In the genomic region with DNA sequence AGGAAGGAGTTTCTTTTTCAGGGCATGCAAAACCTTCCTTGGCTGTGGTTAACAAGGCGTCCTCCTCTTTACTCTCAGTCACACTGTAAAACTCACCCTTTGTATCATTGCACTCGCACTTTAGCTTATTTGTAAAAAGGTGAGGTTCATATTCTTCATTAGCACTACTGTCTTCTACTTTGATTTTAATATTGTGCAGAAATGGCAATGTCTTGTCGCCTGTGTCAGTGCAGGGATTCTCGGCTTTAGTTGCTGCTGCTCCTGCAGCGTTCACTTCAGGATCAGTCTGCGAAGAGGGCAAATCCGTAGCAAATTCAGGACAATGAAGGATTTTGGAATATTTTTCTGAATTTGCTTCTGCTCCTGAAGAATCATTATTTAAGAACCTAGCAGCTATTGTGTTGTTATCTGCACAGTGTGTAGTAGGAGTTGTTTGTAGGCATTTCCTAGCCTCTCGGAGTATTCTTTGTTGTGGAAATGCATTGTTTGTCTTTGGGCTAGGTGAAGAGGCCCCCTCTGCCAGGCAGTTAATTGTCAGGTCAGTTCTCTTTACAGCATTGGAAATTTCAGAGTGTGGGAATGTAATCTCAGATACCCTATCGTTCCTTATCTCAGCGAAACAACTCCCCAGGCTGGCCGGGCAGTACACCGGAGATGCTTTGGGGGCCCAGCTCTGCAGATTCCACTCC, we compare ENCODE assay signal across 1 cellular context.
A peak's percentile ranks its signal among the peaks of the same experiment; 100 is the strongest.
TF ChIP-seq lines count a peak whose summit lies in the region.

No MANE protein-coding gene starts in this region.

TF ChIP-seq in HEK293, 187 proteins besides CTCF, POLR2A, EP300 and RAD21 (continued from another document):
- TF ChIP-seq, protein P1, sequence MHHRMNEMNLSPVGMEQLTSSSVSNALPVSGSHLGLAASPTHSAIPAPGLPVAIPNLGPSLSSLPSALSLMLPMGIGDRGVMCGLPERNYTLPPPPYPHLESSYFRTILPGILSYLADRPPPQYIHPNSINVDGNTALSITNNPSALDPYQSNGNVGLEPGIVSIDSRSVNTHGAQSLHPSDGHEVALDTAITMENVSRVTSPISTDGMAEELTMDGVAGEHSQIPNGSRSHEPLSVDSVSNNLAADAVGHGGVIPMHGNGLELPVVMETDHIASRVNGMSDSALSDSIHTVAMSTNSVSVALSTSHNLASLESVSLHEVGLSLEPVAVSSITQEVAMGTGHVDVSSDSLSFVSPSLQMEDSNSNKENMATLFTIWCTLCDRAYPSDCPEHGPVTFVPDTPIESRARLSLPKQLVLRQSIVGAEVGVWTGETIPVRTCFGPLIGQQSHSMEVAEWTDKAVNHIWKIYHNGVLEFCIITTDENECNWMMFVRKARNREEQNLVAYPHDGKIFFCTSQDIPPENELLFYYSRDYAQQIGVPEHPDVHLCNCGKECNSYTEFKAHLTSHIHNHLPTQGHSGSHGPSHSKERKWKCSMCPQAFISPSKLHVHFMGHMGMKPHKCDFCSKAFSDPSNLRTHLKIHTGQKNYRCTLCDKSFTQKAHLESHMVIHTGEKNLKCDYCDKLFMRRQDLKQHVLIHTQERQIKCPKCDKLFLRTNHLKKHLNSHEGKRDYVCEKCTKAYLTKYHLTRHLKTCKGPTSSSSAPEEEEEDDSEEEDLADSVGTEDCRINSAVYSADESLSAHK (tag by site-specific recombination; IDR thresholded peaks at IDR 0.05): 0 out of 2 replicates have a peak, but pooled peaks have one; percentile 19
- 0 out of 2 replicates have a peak, but pooled peaks have one; percentile 14 for TF ChIP-seq ZNF391 (tag by site-specific recombination; IDR thresholded peaks at IDR 0.05; ENCODE audit: borderline replicate concordance, low read depth)
- TF ChIP-seq IKZF3 (tag by site-specific recombination; IDR thresholded peaks at IDR 0.05): peak; percentile 27
- TF ChIP-seq TCF7L2 (IDR thresholded peaks at IDR 0.05; ENCODE audit: borderline replicate concordance, low read depth, low read length): 0 out of 2 replicates have a peak, but pooled peaks have one; percentile 38
